Comparison of ENCODE assay signal across 8 cellular contexts in genomic region chr14:56199095-56199975, GRCh38.
DNase-seq lines count a peak whose midpoint lies in the region; ATAC-seq, FAIRE-seq and TF ChIP-seq lines count a peak whose summit lies in the region.

No MANE protein-coding gene starts in this region.

- DNase-seq in astrocyte of the cerebellum (ENCODE audit: low read depth), result peak; percentile 89
- peak; percentile 21 to 97 for DNase-seq in lung microvascular endothelial cell (ENCODE audit: low read depth in 2 of 2)
- DNase-seq in stimulated activated CD4-positive, alpha-beta T cell treated with anti-CD3 and anti-CD28 coated beads, Interleukin-2, amount 100 ng/mL, for 24 hours, result no peak
- no peak for DNase-seq in stimulated activated CD4-positive, alpha-beta T cell treated with anti-CD3 and anti-CD28 coated beads, Interleukin-2, amount 100 ng/mL, for 48 hours
- DNase-seq in HTR-8/SVneo (ENCODE audit: insufficient read length, low spot score), result no peak

- ATAC-seq in GM18909 (IDR thresholded peaks at IDR 0.05; ENCODE audit: poor library complexity, unreplicated experiment) (peak; percentile 55), HG03175 (IDR thresholded peaks at IDR 0.05; ENCODE audit: unreplicated experiment) (peak; percentile 49), GM21381 (IDR thresholded peaks at IDR 0.05; ENCODE audit: unreplicated experiment) (no peak)

- no peak for TF ChIP-seq CTCF in astrocyte of the cerebellum (IDR thresholded peaks at IDR 0.05; ENCODE audit: low read depth, low read length, missing control alignments)

- no peak overlapping the region for H3K4me3 ChIP-seq in astrocyte of the cerebellum (ENCODE audit: low read depth, low read length)

- in situ Hi-C loops in astrocyte of the cerebellum (cut with HindIII; ENCODE audit: low sequenced_read_pairs), result no loop called here

- no peak for FAIRE-seq in HTR-8/SVneo (lab: Jason Lieb, UNC)

Comparison
In these comparisons a context has a peak if more than half of its experiments do, and no peak if none do; other contexts are left out.
1. DNase-seq: peak in astrocyte of the cerebellum (single experiment) and lung microvascular endothelial cell (2 of 2); none in stimulated activated CD4-positive, alpha-beta T cell treated with anti-CD3 and anti-CD28 coated beads, Interleukin-2, amount 100 ng/mL, for 24 hours (0 of 2), stimulated activated CD4-positive, alpha-beta T cell treated with anti-CD3 and anti-CD28 coated beads, Interleukin-2, amount 100 ng/mL, for 48 hours (0 of 2) and HTR-8/SVneo (single experiment).